17 cellular contexts compared by ENCODE assay signal in genomic region chr1:8891405-8891804, GRCh38. TPM values are rescaled to one million over a fixed set of nuclear protein-coding genes. Genes with fewer than 3 reads are reported as not detected.
DNase-seq lines count a peak whose midpoint lies in the region; ATAC-seq, FAIRE-seq and TF ChIP-seq lines count a peak whose summit lies in the region.
"Had no signal": no experiment of that assay in that cellular context is flagged by ENCODE, and none has a peak within 500 bp of the region (broad histone marks: within the 10 kb centered on the region; RNA-seq: fewer than 3 reads in every experiment).

No MANE protein-coding gene starts in this region.

- H3K36me3 ChIP-seq in GM23248 (ENCODE audit: low read depth) (no peaks in the 10 kb centered on the region), neutrophil (no peaks in the 10 kb centered on the region)
- H3K36me3 ChIP-seq: HAP-1 had no signal

- H3K9me2 ChIP-seq in GM23248 (ENCODE audit: insufficient read depth): no peaks in the 10 kb centered on the region

- CTCF ChIA-PET in A549 (lab: Yijun Ruan, JAX): interaction anchor here (0.8 to 2.2 kb wide), 3 partner anchors 11 to 29 kb away, joined by 3 to 8 read pairs (median 4); no protein-coding TSS in a partner anchor

- H3K27me3 ChIP-seq in GM23248 (replicated peaks; ENCODE audit: insufficient read depth): no peaks in the 10 kb centered on the region
- no peaks in the 10 kb centered on the region for H3K27me3 ChIP-seq in neutrophil

- no peak for FAIRE-seq in A549 (lab: Jason Lieb, UNC)
- FAIRE-seq: A204.1, GM19239 had no signal

- peak overlapping the region; percentile 95 to 99 for H3K27ac ChIP-seq in A549
- H3K27ac ChIP-seq in GM23248: peak overlapping the region; percentile 91
- H3K27ac ChIP-seq in neutrophil: peak overlapping the region; percentile 58
- H3K27ac ChIP-seq: KMS-11 had no signal

- TF ChIP-seq POLR2A in A549 (IDR thresholded peaks at IDR 0.05; ENCODE audit: low read length): no peak

- peaks cover 17% of the 10 kb centered on the region for H3F3A ChIP-seq in GM23248 (ENCODE audit: insufficient read depth)

- H3K4me1 ChIP-seq in A549 (peaks cover 40% of the 10 kb centered on the region), GM23248 (ENCODE audit: insufficient read depth) (peaks cover 19% of the 10 kb centered on the region), neutrophil (ENCODE audit: control insufficient read depth in 1 of 2, insufficient read depth in 1 of 2, low read depth in 1 of 2, low read length in 1 of 2) (peaks cover 54 to 61% of the 10 kb centered on the region in 2 experiments)
- H3K4me1 ChIP-seq: HAP-1 had no signal

- H3K4me2 ChIP-seq in A549: peak overlapping the region; percentile 87
- no peak overlapping the region for H3K4me2 ChIP-seq in GM23248 (ENCODE audit: unreplicated experiment)
- H3K4me2 ChIP-seq: KMS-11 had no signal

- no peaks in the 10 kb centered on the region for H3K9me3 ChIP-seq in A549
- no peaks in the 10 kb centered on the region for H3K9me3 ChIP-seq in GM23248 (ENCODE audit: low read depth)
- H3K9me3 ChIP-seq in neutrophil: no peaks in the 10 kb centered on the region
- H3K9me3 ChIP-seq: HAP-1 had no signal

- in situ Hi-C loops in GM23248 (cut with MboI): no loop called here

- H3K9ac ChIP-seq in GM23248: no peak overlapping the region
- H3K9ac ChIP-seq: KMS-11 had no signal

- DNase-seq in A549 (ENCODE audit: low read depth in 1 of 2, low spot score in 1 of 2): no peak
- peak; percentile 41 for DNase-seq in GM23248
- DNase-seq in RKO (ENCODE audit: low spot score): no peak
- DNase-seq in NCI-H1694 treated with DMSO at 0.1 percent for 48 hours (lab: John Stamatoyannopoulos, UW): no peak
- no peak for DNase-seq in NCI-H774 (lab: John Stamatoyannopoulos, UW)
- DNase-seq: COR-L47, NCI-H1048, NCI-H1436 treated with DMSO at 0.1 percent for 48 hours, NCI-H2081 had no signal

- H3K79me2 ChIP-seq in GM23248 (ENCODE audit: insufficient read depth): no peaks in the 10 kb centered on the region

- TF ChIP-seq EP300 in A549 (IDR thresholded peaks at IDR 0.05): no peak

- ATAC-seq in A549 (no peak), SK-N-SH treated with all-trans-retinoic acid at 6 μM for 48 hours (no peak), GM19395 (IDR thresholded peaks at IDR 0.05; ENCODE audit: unreplicated experiment) (no peak)

- no peaks in the 10 kb centered on the region for H4K20me1 ChIP-seq in GM23248 (ENCODE audit: insufficient read depth)

- no peak overlapping the region for H2AFZ ChIP-seq in GM23248

- TF ChIP-seq RAD21 in A549 (conservative IDR thresholded peaks at IDR 0.05 in 1 of 2, IDR thresholded peaks at IDR 0.05 in 1 of 2): no peak

- 66% methylated on average over 3 of the region's 3 CpGs for WGBS in A549 (ENCODE audit: missing lambda C conversion rate)
- 54 to 63% methylated on average over 3 of the region's 3 CpGs for WGBS in GM23248 (ENCODE audit: low coverage in 1 of 2, low lambda C conversion rate in 2 of 2, missing lambda C conversion rate in 2 of 2), 2 experiments

- H3K4me3 ChIP-seq in A549 (no peak overlapping the region), GM23248 (no peak overlapping the region), neutrophil (ENCODE audit: low read depth in 1 of 2, low read length in 1 of 2) (no peak overlapping the region)
- H3K4me3 ChIP-seq: HAP-1 had no signal

- POLR2A ChIA-PET in A549 (lab: Yijun Ruan, JAX): interaction anchor here (0.9 to 3.4 kb wide), 2 partner anchors 12 to 16 kb away, joined by 3 to 39 read pairs; partner anchors contain the start of gene ENO1

- TF ChIP-seq CTCF in A549 (IDR thresholded peaks at IDR 0.05) (no peak), neutrophil (IDR thresholded peaks at IDR 0.05) (no peak)

TF ChIP-seq in A549, 52 proteins besides CTCF, POLR2A, EP300 and RAD21:
- no peak for TF ChIP-seq GATA3 (IDR thresholded peaks at IDR 0.05; ENCODE audit: borderline replicate concordance)
- 0 out of 2 replicates have a peak, but pooled peaks have one; percentile 42 for TF ChIP-seq HOXB13 (CRISPR knock-in tag; IDR thresholded peaks at IDR 0.05; ENCODE audit: low read depth)

TF ChIP-seq in SK-N-SH treated with all-trans-retinoic acid at 6 μM for 48 hours, 23 proteins besides CTCF, POLR2A, EP300 and RAD21:
- TF ChIP-seq TOX (CRISPR knock-in tag; IDR thresholded peaks at IDR 0.05; ENCODE audit: borderline replicate concordance): no peak
- TF ChIP-seq CSDC2 (CRISPR knock-in tag; IDR thresholded peaks at IDR 0.05): 0 out of 2 replicates have a peak, but pooled peaks have one; percentile 55

RNA-seq across cellular contexts. Expression of gene ENO1, which starts 12.9 kb away (rescaled TPM):
- polyA plus RNA-seq in A549 (2011; rRNA removed) (1,899 and 1,948 TPM in 2 replicates), A549 (2017; fragmentation: RNase III; extraction: RNeasy Plus Mini Kit Qiagen cat#74134 plus additional on column Dnase treatment) (2,937 to 2,981 TPM (median 2,952 TPM) in 3 replicates), GM23248 (2016; fragmentation: Nextera tagmentation; extraction: Ambion mirVana) (2,304 and 2,417 TPM in 2 replicates)
- polyA plus RNA-seq in A549 (2012; cell fraction: cytosol; rRNA removed): 2,304 and 2,482 TPM in 2 replicates
- polyA plus RNA-seq in A549 (2012; cell fraction: nucleus; rRNA removed): 3,157 and 3,429 TPM in 2 replicates
- 2,309 and 2,515 TPM in 2 replicates for polyA minus RNA-seq in A549 (2011; rRNA and poly(A)+ RNA removed)
- 1,781 and 2,185 TPM in 2 replicates for total RNA-seq in GM23248 (2014; rRNA removed; shearing (Covaris generic))

RNA-seq across cellular contexts. Expression of gene CA6, which starts 54.3 kb away (rescaled TPM):
- not detected in 2 replicates for polyA plus RNA-seq in A549 (2011; rRNA removed)
- polyA plus RNA-seq in A549 (2012; cell fraction: cytosol; rRNA removed): not detected in 2 replicates
- not detected in 2 replicates for polyA plus RNA-seq in A549 (2012; cell fraction: nucleus; rRNA removed)
- not detected in 3 replicates for polyA plus RNA-seq in A549 (2017; fragmentation: RNase III; extraction: RNeasy Plus Mini Kit Qiagen cat#74134 plus additional on column Dnase treatment)
- not detected in 2 replicates for polyA minus RNA-seq in A549 (2011; rRNA and poly(A)+ RNA removed)
- not detected in 2 replicates for total RNA-seq in GM23248 (2014; rRNA removed; shearing (Covaris generic))
- polyA plus RNA-seq in GM23248 (2016; fragmentation: Nextera tagmentation; extraction: Ambion mirVana): not detected in 2 replicates
- total RNA-seq: M059J had no signal
